In the genomic region with DNA sequence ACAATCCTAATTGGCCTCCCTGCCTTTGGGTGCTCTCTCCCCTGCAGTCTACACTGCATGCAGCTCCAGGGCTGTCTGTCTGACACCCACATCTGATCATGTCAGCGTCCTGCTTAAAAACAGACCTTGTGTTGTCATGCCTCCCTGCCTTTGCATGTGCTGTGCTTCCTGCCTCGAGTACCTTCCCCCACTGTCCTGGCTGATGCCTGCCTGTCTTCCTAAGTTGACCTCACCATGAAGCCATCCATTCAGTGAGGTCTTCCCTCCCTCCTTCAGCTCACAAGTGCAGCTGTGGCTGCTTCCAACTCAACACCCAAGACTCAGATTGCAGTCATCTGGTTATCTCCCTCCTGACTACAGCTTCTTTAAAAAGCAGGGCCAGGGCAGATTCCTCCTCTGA, we compare ENCODE assay signal across 14 cellular contexts. TPM values are rescaled to one million over a fixed set of nuclear protein-coding genes. Genes with fewer than 3 reads are reported as not detected.
DNase-seq lines count a peak whose midpoint lies in the region; ATAC-seq and TF ChIP-seq lines count a peak whose summit lies in the region.
"Had no signal": no experiment of that assay in that cellular context is flagged by ENCODE, and none has a peak within 500 bp of the region (broad histone marks: within the 10 kb centered on the region; RNA-seq: fewer than 3 reads in every experiment).

No MANE protein-coding gene starts in this region.

- no peak for TF ChIP-seq POLR2A in vagina (IDR thresholded peaks at IDR 0.05)

- peak overlapping the region; percentile 38 for H3K27ac ChIP-seq in vagina
- H3K27ac ChIP-seq: colonic mucosa, parathyroid adenoma had no signal

- DNase-seq in stimulated activated naive CD8-positive, alpha-beta T cell treated with anti-CD3 and anti-CD28 coated beads, Interleukin-15, amount 100 ng/mL, for 72 hours, result no peak
- no peak for DNase-seq in stimulated activated naive CD8-positive, alpha-beta T cell treated with anti-CD3 and anti-CD28 coated beads, Interleukin-15, Interleukin-2, amounts not matched to agents 100 U/mL and 50 U/mL, for 24 hours
- DNase-seq in T-helper 17 cell (no peak), iris pigment epithelial cell (ENCODE audit: low read depth) (peak; percentile 5), vagina (ENCODE audit: extremely low spot score in 2 of 2) (no peak)
- DNase-seq: colonic mucosa, DMS79, H9, midbrain, NCI-H1436 had no signal

- peaks cover 91% of the 10 kb centered on the region for H3K4me1 ChIP-seq in vagina
- H3K4me1 ChIP-seq: colonic mucosa, parathyroid adenoma had no signal

- H3K4me1 Mint-ChIP-seq in stimulated activated naive CD8-positive, alpha-beta T cell treated with anti-CD3 and anti-CD28 coated beads, Interleukin-15, amount 100 ng/mL, for 72 hours, result peaks cover 19% of the 10 kb centered on the region
- H3K4me1 Mint-ChIP-seq in T-helper 17 cell, result peaks cover 15% of the 10 kb centered on the region

- peaks cover 34% of the 10 kb centered on the region for H3K27me3 Mint-ChIP-seq in stimulated activated naive CD8-positive, alpha-beta T cell treated with anti-CD3 and anti-CD28 coated beads, Interleukin-15, amount 100 ng/mL, for 72 hours
- peaks cover 32% of the 10 kb centered on the region for H3K27me3 Mint-ChIP-seq in T-helper 17 cell

- H3K27ac Mint-ChIP-seq in stimulated activated naive CD8-positive, alpha-beta T cell treated with anti-CD3 and anti-CD28 coated beads, Interleukin-15, amount 100 ng/mL, for 72 hours, result no peak overlapping the region
- peak overlapping the region; percentile 54 for H3K27ac Mint-ChIP-seq in T-helper 17 cell

- H3K9me3 Mint-ChIP-seq in stimulated activated naive CD8-positive, alpha-beta T cell treated with anti-CD3 and anti-CD28 coated beads, Interleukin-15, amount 100 ng/mL, for 72 hours, result no peaks in the 10 kb centered on the region
- H3K9me3 Mint-ChIP-seq: H9 had no signal

- no peaks in the 10 kb centered on the region for H3K36me3 ChIP-seq in vagina
- H3K36me3 ChIP-seq: colonic mucosa had no signal

- no peak for TF ChIP-seq CTCF in vagina (IDR thresholded peaks at IDR 0.05)

- H3K9me3 ChIP-seq in T-helper 17 cell (ENCODE audit: control insufficient read depth, low read length, poor library complexity, severe bottlenecking) (no peaks in the 10 kb centered on the region), vagina (no peaks in the 10 kb centered on the region)
- H3K9me3 ChIP-seq: colonic mucosa had no signal

- no peak overlapping the region for H3K4me3 ChIP-seq in vagina
- H3K4me3 ChIP-seq: colonic mucosa had no signal

- no peak overlapping the region for H3K4me3 Mint-ChIP-seq in stimulated activated naive CD8-positive, alpha-beta T cell treated with anti-CD3 and anti-CD28 coated beads, Interleukin-15, amount 100 ng/mL, for 72 hours
- H3K4me3 Mint-ChIP-seq in T-helper 17 cell, result no peak overlapping the region
- H3K4me3 Mint-ChIP-seq: H9 had no signal

- ATAC-seq in stimulated activated naive CD8-positive, alpha-beta T cell treated with anti-CD3 and anti-CD28 coated beads, Interleukin-15, amount 100 ng/mL, for 72 hours, result peak; percentile 6
- no peak for ATAC-seq in stimulated activated naive CD8-positive, alpha-beta T cell treated with anti-CD3 and anti-CD28 coated beads, Interleukin-15, Interleukin-2, amounts not matched to agents 100 U/mL and 50 U/mL, for 24 hours
- ATAC-seq in T-helper 17 cell, result no peak
- ATAC-seq in HG02642 (IDR thresholded peaks at IDR 0.05; ENCODE audit: poor library complexity, unreplicated experiment), result no peak
- no peak for ATAC-seq in GM19452 (IDR thresholded peaks at IDR 0.05; ENCODE audit: unreplicated experiment)
- ATAC-seq in HG03196 (IDR thresholded peaks at IDR 0.05; ENCODE audit: unreplicated experiment), result no peak

- H3K27me3 ChIP-seq in vagina, result no peaks in the 10 kb centered on the region
- H3K27me3 ChIP-seq: colonic mucosa had no signal

- H3K36me3 Mint-ChIP-seq in T-helper 17 cell (ENCODE audit: low read depth), result peaks cover 3% of the 10 kb centered on the region

- intact Hi-C loops in vagina (cut with DNase I), result no loop called here

RNA-seq across cellular contexts. Expression of a gene that starts 5.5 kb away (rescaled TPM):
- total RNA-seq in T-helper 17 cell (under 1 TPM in 1 of 2 donors, not detected in 1; 0.10 TPM), vagina (65.8 TPM)

Comparison
In these comparisons a context has a peak if more than half of its experiments do, and no peak if none do; other contexts are left out.
1. RNA of a gene that starts 5.5 kb away (total RNA-seq): 65.8 TPM in vagina (single experiment); 0.10 TPM in T-helper 17 cell; every median in the first group is over 10 times any median in the second.